Comparison of ENCODE assay signal across 17 cellular contexts in the genomic region with DNA sequence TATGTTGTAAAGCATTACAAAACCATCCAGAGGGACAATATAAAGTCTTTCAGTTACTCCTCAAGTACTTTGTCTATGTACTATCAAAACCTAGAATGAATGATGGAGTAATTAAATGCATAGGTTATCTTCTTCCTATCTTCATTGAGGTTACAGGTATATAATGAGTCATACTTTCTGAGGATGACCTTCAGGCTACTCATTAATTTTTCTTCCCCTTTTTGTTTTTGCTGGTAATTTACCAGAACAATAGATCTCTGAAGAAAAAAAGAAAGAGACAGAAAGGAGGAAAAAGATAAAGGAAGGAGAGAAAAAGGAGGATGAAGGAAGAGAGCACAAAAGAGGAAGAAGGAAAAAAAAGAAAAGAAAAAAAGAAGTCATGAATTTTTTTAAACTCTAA.
DNase-seq lines count a peak whose midpoint lies in the region; ATAC-seq lines count a peak whose summit lies in the region.
"Had no signal": no experiment of that assay in that cellular context is flagged by ENCODE, and none has a peak within 500 bp of the region (broad histone marks: within the 10 kb centered on the region; RNA-seq: fewer than 3 reads in every experiment).

No MANE protein-coding gene starts in this region.

- no peak for DNase-seq in NCI-H2196 treated with DMSO at 0.1 percent for 48 hours (lab: John Stamatoyannopoulos, UW; ENCODE audit: unreplicated experiment)
- no peak for DNase-seq in HCEC 1CT
- no peak for DNase-seq in NCI-H187 treated with DMSO at 0.1 percent for 48 hours (lab: John Stamatoyannopoulos, UW)
- DNase-seq in NCI-H2081 treated with DMSO at 0.1 percent for 48 hours (lab: John Stamatoyannopoulos, UW), result no peak
- DNase-seq: activated CD8-positive, alpha-beta memory T cell treated with anti-CD3 and anti-CD28 coated beads for 24 hours; activated effector memory CD4-positive, alpha-beta T cell treated with anti-CD3 and anti-CD28 coated beads, Interleukin-2, amount 50 U/mL, for 16 hours; heart left ventricle; kidney; NCI-H2171; stimulated activated CD8-positive, alpha-beta memory T cell treated with anti-CD3 and anti-CD28 coated beads, Interleukin-4, amount 100 ng/mL, for 48 hours; transverse colon; WERI-Rb-1 had no signal

- peak; percentile 30 for ATAC-seq in GM18519 (IDR thresholded peaks at IDR 0.05; ENCODE audit: low FRiP score, unreplicated experiment)
- peak; percentile 27 for ATAC-seq in GM21390 (IDR thresholded peaks at IDR 0.05; ENCODE audit: unreplicated experiment)
- peak; percentile 37 for ATAC-seq in HG02970 (IDR thresholded peaks at IDR 0.05; ENCODE audit: low FRiP score, unreplicated experiment)
- peak; percentile 34 for ATAC-seq in HG03469 (IDR thresholded peaks at IDR 0.05; ENCODE audit: unreplicated experiment)
- ATAC-seq: heart left ventricle, sciatic nerve had no signal
